8 cellular contexts compared by ENCODE assay signal in the genomic region with DNA sequence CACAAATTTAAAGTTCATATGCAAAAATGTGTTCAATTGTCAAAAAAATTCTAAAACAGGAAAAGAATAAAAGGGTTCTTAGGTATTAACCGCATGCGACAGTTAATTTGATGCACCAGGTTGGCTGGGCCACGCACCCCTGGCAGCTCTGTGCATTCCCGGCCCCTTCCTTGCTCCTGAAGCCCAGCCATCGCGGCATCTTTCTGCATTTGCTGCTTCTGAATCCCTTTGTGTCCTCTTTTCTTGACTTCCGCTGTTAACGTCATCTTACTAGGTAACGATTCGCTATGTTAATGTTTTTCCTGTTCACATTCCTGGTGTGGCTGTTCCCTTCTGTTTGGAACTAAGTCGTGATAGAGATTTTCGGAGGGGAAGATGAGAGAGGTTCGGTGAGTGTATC. TPM values are rescaled to one million over a fixed set of nuclear protein-coding genes. Genes with fewer than 3 reads are reported as not detected.
DNase-seq lines count a peak whose midpoint lies in the region.
"Had no signal": no experiment of that assay in that cellular context is flagged by ENCODE, and none has a peak within 500 bp of the region (broad histone marks: within the 10 kb centered on the region; RNA-seq: fewer than 3 reads in every experiment).

No MANE protein-coding gene starts in this region.

- peak overlapping the region; percentile 57 for H3K4me3 Mint-ChIP-seq in T-helper 2 cell treated with Interferon-gamma antibody and Interleukin-4, amounts not matched to agents 5 μg/mL and 100 μg/mL, for 36 hours

- peak overlapping the region; percentile 99 for H3K27ac Mint-ChIP-seq in T-helper 2 cell treated with Interferon-gamma antibody and Interleukin-4, amounts not matched to agents 5 μg/mL and 100 μg/mL, for 36 hours

- no peak overlapping the region for H3K4me3 ChIP-seq in esophagus (ENCODE audit: low read depth in 1 of 2, low read length in 2 of 2)

- H3K36me3 ChIP-seq in esophagus (ENCODE audit: control insufficient read depth in 2 of 2, insufficient read depth in 2 of 2, low read length in 1 of 2), result no peaks in the 10 kb centered on the region

- WGBS in esophagus, 2 donors, result 91% methylated on average over 13 of the region's 13 CpGs

- peak overlapping the region; percentile 79 to 84 for H3K27ac ChIP-seq in esophagus (ENCODE audit: low read depth in 2 of 2, low read length in 1 of 2)
- H3K27ac ChIP-seq in substantia nigra (ENCODE audit: low read depth, low read length, poor library complexity, severe bottlenecking), result peak overlapping the region; percentile 53

- no peaks in the 10 kb centered on the region for H3K9me3 Mint-ChIP-seq in T-helper 2 cell treated with Interferon-gamma antibody and Interleukin-4, amounts not matched to agents 5 μg/mL and 100 μg/mL, for 36 hours

- H3K9me3 ChIP-seq in esophagus (ENCODE audit: control insufficient read depth in 2 of 2, insufficient read depth in 1 of 2, low read depth in 1 of 2, low read length in 1 of 2), result peaks cover 0 to 2% of the 10 kb centered on the region in 2 donors

- H3K4me1 Mint-ChIP-seq in T-helper 2 cell treated with Interferon-gamma antibody and Interleukin-4, amounts not matched to agents 5 μg/mL and 100 μg/mL, for 36 hours (ENCODE audit: low read depth), result peaks cover 67% of the 10 kb centered on the region

- peaks cover 6% of the 10 kb centered on the region for H3K36me3 Mint-ChIP-seq in T-helper 2 cell treated with Interferon-gamma antibody and Interleukin-4, amounts not matched to agents 5 μg/mL and 100 μg/mL, for 36 hours (ENCODE audit: low read depth)

- H3K4me1 ChIP-seq in esophagus (ENCODE audit: control insufficient read depth in 2 of 2, insufficient read depth in 2 of 2, low read length in 1 of 2), result peaks cover 2 to 7% of the 10 kb centered on the region in 2 donors

- no peaks in the 10 kb centered on the region for H3K27me3 Mint-ChIP-seq in T-helper 2 cell treated with Interferon-gamma antibody and Interleukin-4, amounts not matched to agents 5 μg/mL and 100 μg/mL, for 36 hours (ENCODE audit: low read depth)

- no peak for DNase-seq in T-helper 2 cell treated with Interferon-gamma antibody and Interleukin-4, amounts not matched to agents 5 μg/mL and 100 μg/mL, for 36 hours (ENCODE audit: low spot score)
- DNase-seq in T-helper 2 cell (no peak), substantia nigra (lab: John Stamatoyannopoulos, UW) (no peak), HUDEP-2 (lab: John Stamatoyannopoulos, UW; ENCODE audit: unreplicated experiment in 76 of 76) (no peak), hepatic stellate cell (ENCODE audit: low spot score) (no peak)
- DNase-seq: ACHN had no signal

- H3K27me3 ChIP-seq in esophagus (ENCODE audit: control insufficient read depth in 1 of 2, insufficient read depth in 2 of 2, low read length in 2 of 2), result no peaks in the 10 kb centered on the region

RNA-seq across cellular contexts. Expression of a gene that starts 7.9 kb away (rescaled TPM):
- under 1 TPM; 0.12 to 0.14 TPM for polyA plus RNA-seq in esophagus
- polyA plus RNA-seq: endothelial cell of umbilical vein had no signal

RNA-seq across cellular contexts. Expression of a gene that starts 8.0 kb away (rescaled TPM):
- 10 to 100 TPM; 35.7 to 48.0 TPM for polyA plus RNA-seq in esophagus

RNA-seq across cellular contexts. Expression of a gene that starts 12.4 kb away (rescaled TPM):
- polyA plus RNA-seq in esophagus, result 1 to 10 TPM in 1 of 2 donors, under 1 TPM in 1; 0.61 to 3.2 TPM

RNA-seq across cellular contexts. Expression of a gene that starts 25.0 kb away (rescaled TPM):
- polyA plus RNA-seq in esophagus, result under 1 TPM in 1 of 2 donors, not detected in 1; 0.32 TPM
- polyA plus RNA-seq: endothelial cell of umbilical vein had no signal

RNA-seq across cellular contexts. Expression of a gene that starts 29.7 kb away (rescaled TPM):
- 10 to 100 TPM; 32.9 to 35.4 TPM for polyA plus RNA-seq in esophagus
